In genomic region chrX:55109304-55109703, GRCh38 we compare ENCODE assay signal across 26 cellular contexts. TPM values are rescaled to one million over a fixed set of nuclear protein-coding genes. Genes with fewer than 3 reads are reported as not detected.
"Had no signal": no experiment of that assay in that cellular context is flagged by ENCODE, and none has a peak within 500 bp of the region (broad histone marks: within the 10 kb centered on the region; RNA-seq: fewer than 3 reads in every experiment).

No MANE protein-coding gene starts in this region.

- H3K4me1 ChIP-seq: gastroesophageal sphincter, heart left ventricle, tibial artery, uterus had no signal

- H3K27ac ChIP-seq: brain microvascular endothelial cell, gastroesophageal sphincter, heart left ventricle, uterus had no signal

- H3K36me3 Mint-ChIP-seq: activated CD4-positive, alpha-beta memory T cell treated with anti-CD3 and anti-CD28 coated beads for 36 hours; activated naive CD8-positive, alpha-beta T cell treated with anti-CD3 and anti-CD28 coated beads, Interleukin-2, amount 10 ng/mL, durations not matched to agents 7 days and 5 days; WTC11 had no signal

- H3K27ac Mint-ChIP-seq: activated CD4-positive, alpha-beta memory T cell treated with anti-CD3 and anti-CD28 coated beads for 36 hours; activated CD4-positive, alpha-beta T cell treated with anti-CD3 and anti-CD28 coated beads for 36 hours; activated naive CD8-positive, alpha-beta T cell treated with anti-CD3 and anti-CD28 coated beads, Interleukin-2, amount 10 ng/mL, durations not matched to agents 7 days and 5 days; activated T-helper 17 cell treated with anti-CD3 and anti-CD28 coated beads, Interleukin-2, amount 50 U/mL, for 72 hours; T-helper 2 cell treated with Interferon-gamma antibody and Interleukin-4, amounts not matched to agents 5 μg/mL and 100 μg/mL, for 36 hours; WTC11 had no signal

- H3K27me3 Mint-ChIP-seq: activated CD4-positive, alpha-beta memory T cell treated with anti-CD3 and anti-CD28 coated beads for 36 hours; activated CD4-positive, alpha-beta T cell treated with anti-CD3 and anti-CD28 coated beads for 36 hours; activated naive CD8-positive, alpha-beta T cell treated with anti-CD3 and anti-CD28 coated beads, Interleukin-2, amount 10 ng/mL, durations not matched to agents 7 days and 5 days; activated T-helper 17 cell treated with anti-CD3 and anti-CD28 coated beads, Interleukin-2, amount 50 U/mL, for 72 hours had no signal

- H3K9me3 ChIP-seq: gastroesophageal sphincter, heart left ventricle, tibial artery, uterus had no signal

- H3K4me3 Mint-ChIP-seq: activated CD4-positive, alpha-beta memory T cell treated with anti-CD3 and anti-CD28 coated beads for 36 hours; activated CD4-positive, alpha-beta T cell treated with anti-CD3 and anti-CD28 coated beads for 36 hours; activated naive CD8-positive, alpha-beta T cell treated with anti-CD3 and anti-CD28 coated beads, Interleukin-2, amount 10 ng/mL, durations not matched to agents 7 days and 5 days; activated T-helper 17 cell treated with anti-CD3 and anti-CD28 coated beads, Interleukin-2, amount 50 U/mL, for 72 hours; T-helper 2 cell treated with Interferon-gamma antibody and Interleukin-4, amounts not matched to agents 5 μg/mL and 100 μg/mL, for 36 hours; WTC11 had no signal

- DNase-seq: activated CD4-positive, alpha-beta memory T cell treated with anti-CD3 and anti-CD28 coated beads for 36 hours; activated CD4-positive, alpha-beta T cell treated with anti-CD3 and anti-CD28 coated beads for 36 hours; activated naive CD4-positive, alpha-beta T cell; activated naive CD8-positive, alpha-beta T cell treated with anti-CD3 and anti-CD28 coated beads, Interleukin-2, amount 10 ng/mL, durations not matched to agents 7 days and 5 days; activated T-cell treated with anti-CD3 and anti-CD28 coated beads, Interleukin-2, amount 50 U/mL, for 1 hour; anterior cingulate cortex; brain microvascular endothelial cell; central memory CD4-positive, alpha-beta T cell; heart left ventricle; stimulated activated CD4-positive, alpha-beta T cell treated with anti-CD3 and anti-CD28 coated beads, Interleukin-12 subunit alpha, Interleukin-12 subunit beta, amount 100 ng/mL, for 4 hours; stimulated activated CD4-positive, alpha-beta T cell treated with anti-CD3 and anti-CD28 coated beads, Interleukin-1b, Interleukin-23, amount 100 ng/mL, for 48 hours; stimulated activated CD8-positive, alpha-beta memory T cell treated with anti-CD3 and anti-CD28 coated beads, Interleukin-4, amount 100 ng/mL, for 48 hours; stimulated activated naive CD4-positive, alpha-beta T cell; tibial artery; uterus had no signal

- H3K36me3 ChIP-seq: brain microvascular endothelial cell, gastroesophageal sphincter, heart left ventricle, tibial artery, uterus had no signal

- ATAC-seq: activated CD4-positive, alpha-beta T cell treated with anti-CD3 and anti-CD28 coated beads for 36 hours; activated T-helper 17 cell treated with anti-CD3 and anti-CD28 coated beads, Interleukin-2, amount 50 U/mL, for 72 hours; esophagus mucosa; gastroesophageal sphincter; heart left ventricle; WTC11 had no signal

- H3K27me3 ChIP-seq: brain microvascular endothelial cell, gastroesophageal sphincter, heart left ventricle, tibial artery, uterus had no signal

- H3K9me3 Mint-ChIP-seq: activated CD4-positive, alpha-beta memory T cell treated with anti-CD3 and anti-CD28 coated beads for 36 hours; activated naive CD8-positive, alpha-beta T cell treated with anti-CD3 and anti-CD28 coated beads, Interleukin-2, amount 10 ng/mL, durations not matched to agents 7 days and 5 days; activated T-helper 17 cell treated with anti-CD3 and anti-CD28 coated beads, Interleukin-2, amount 50 U/mL, for 72 hours; T-helper 2 cell treated with Interferon-gamma antibody and Interleukin-4, amounts not matched to agents 5 μg/mL and 100 μg/mL, for 36 hours; WTC11 had no signal

- H3K4me1 Mint-ChIP-seq: activated CD4-positive, alpha-beta T cell treated with anti-CD3 and anti-CD28 coated beads for 36 hours; activated naive CD8-positive, alpha-beta T cell treated with anti-CD3 and anti-CD28 coated beads, Interleukin-2, amount 10 ng/mL, durations not matched to agents 7 days and 5 days; activated T-helper 17 cell treated with anti-CD3 and anti-CD28 coated beads, Interleukin-2, amount 50 U/mL, for 72 hours; WTC11 had no signal

- H3K4me3 ChIP-seq: gastroesophageal sphincter, heart left ventricle, lung, tibial artery, uterus had no signal

RNA-seq across cellular contexts. Expression of gene PAGE2, which starts 20.5 kb away (rescaled TPM):
- total RNA-seq: activated CD4-positive, alpha-beta memory T cell treated with anti-CD3 and anti-CD28 coated beads for 36 hours; activated CD4-positive, alpha-beta T cell treated with anti-CD3 and anti-CD28 coated beads for 36 hours; activated naive CD8-positive, alpha-beta T cell treated with anti-CD3 and anti-CD28 coated beads, Interleukin-2, amount 10 ng/mL, durations not matched to agents 7 days and 5 days; activated T-helper 17 cell treated with anti-CD3 and anti-CD28 coated beads, Interleukin-2, amount 50 U/mL, for 72 hours; esophagus mucosa; gastroesophageal sphincter; heart left ventricle; lung; mononuclear cell; omental fat pad; posterior vena cava; subcutaneous adipose tissue; uterus; WTC11 had no signal
- polyA plus RNA-seq: heart left ventricle, lung, neural cell had no signal

RNA-seq across cellular contexts. Expression of gene PAGE2B, which starts 34.5 kb away (rescaled TPM):
- total RNA-seq: esophagus mucosa, gastroesophageal sphincter, heart left ventricle, lung, mononuclear cell, omental fat pad, posterior vena cava, subcutaneous adipose tissue, uterus had no signal
- polyA plus RNA-seq: heart left ventricle, neural cell had no signal
